ENCODE assay signal across 12 cellular contexts in genomic region chr4:85762204-85762884, GRCh38.
DNase-seq lines count a peak whose midpoint lies in the region; ATAC-seq and TF ChIP-seq lines count a peak whose summit lies in the region.
"Had no signal": no experiment of that assay in that cellular context is flagged by ENCODE, and none has a peak within 500 bp of the region (broad histone marks: within the 10 kb centered on the region; RNA-seq: fewer than 3 reads in every experiment).

No MANE protein-coding gene starts in this region.

- DNase-seq in NCI-H226 (peak; percentile 66), esophagus muscularis mucosa (ENCODE audit: extremely low spot score) (no peak), DMS53 treated with DMSO at 0.1 percent for 48 hours (lab: John Stamatoyannopoulos, UW; ENCODE audit: unreplicated experiment) (no peak)
- DNase-seq: central memory CD4-positive, alpha-beta T cell; NCI-H1694; stimulated activated CD4-positive, alpha-beta T cell treated with anti-CD3 and anti-CD28 coated beads, Interleukin-4, amount 100 ng/mL, for 4 hours; T-helper 17 cell had no signal

- no peak for TF ChIP-seq CTCF in 22Rv1 (IDR thresholded peaks at IDR 0.05)
- TF ChIP-seq CTCF in esophagus muscularis mucosa (IDR thresholded peaks at IDR 0.05) = no peak

- H3K27ac ChIP-seq in 22Rv1 = peak overlapping the region; percentile 9; the same call in 1 of the 2 replicates
- H3K27ac ChIP-seq in esophagus muscularis mucosa (replicated peaks in 1 of 4) = peak overlapping the region; percentile 62 to 73 (median 64)
- H3K27ac ChIP-seq in mucosa of rectum (ENCODE audit: low read depth in 2 of 2, low read length in 2 of 2) = peak overlapping the region; percentile 14 to 20

- 20% methylated on average over 6 of the region's 6 CpGs for WGBS in esophagus muscularis mucosa

- H3K9ac ChIP-seq in mucosa of rectum (ENCODE audit: low read depth in 1 of 2, low read length in 2 of 2) = no peak overlapping the region

- ATAC-seq in GM18520 (IDR thresholded peaks at IDR 0.05; ENCODE audit: unreplicated experiment) (no peak), HG03469 (IDR thresholded peaks at IDR 0.05; ENCODE audit: unreplicated experiment) (no peak), HG03108 (IDR thresholded peaks at IDR 0.05; ENCODE audit: unreplicated experiment) (no peak)
- ATAC-seq: T-helper 17 cell had no signal

- no peaks in the 10 kb centered on the region for H3K9me3 ChIP-seq in esophagus muscularis mucosa
- H3K9me3 ChIP-seq in mucosa of rectum (ENCODE audit: control insufficient read depth in 2 of 2, low read length in 2 of 2) = no peaks in the 10 kb centered on the region

- H3K4me1 ChIP-seq in esophagus muscularis mucosa (peaks cover 28 to 34% (median 31%) of the 10 kb centered on the region in 4 donors), mucosa of rectum (ENCODE audit: control insufficient read depth in 2 of 2, insufficient read depth in 2 of 2, low read length in 2 of 2) (no peaks in the 10 kb centered on the region)

- H3K4me3 ChIP-seq in esophagus muscularis mucosa = peak overlapping the region in 3 of 4 donors; percentile 15 to 24 (median 21)
- peak overlapping the region in 1 of 2 donors; percentile 10 for H3K4me3 ChIP-seq in mucosa of rectum (ENCODE audit: low read length in 2 of 2)

- no peak for TF ChIP-seq EP300 in esophagus muscularis mucosa (IDR thresholded peaks at IDR 0.05)

- no peaks in the 10 kb centered on the region for H3K27me3 ChIP-seq in esophagus muscularis mucosa
- no peaks in the 10 kb centered on the region for H3K27me3 ChIP-seq in mucosa of rectum (ENCODE audit: control insufficient read depth in 2 of 2, insufficient read depth in 2 of 2, low read length in 2 of 2)

- intact Hi-C loops in esophagus muscularis mucosa (cut with DNase I) = loop anchor here (5.0 kb wide), 1 partner anchor 35 kb away; no protein-coding TSS in a partner anchor

- H3K36me3 ChIP-seq in esophagus muscularis mucosa (no peaks in the 10 kb centered on the region), mucosa of rectum (ENCODE audit: control insufficient read depth in 2 of 2, insufficient read depth in 2 of 2, low read length in 2 of 2) (no peaks in the 10 kb centered on the region)

- no peak for TF ChIP-seq POLR2A in esophagus muscularis mucosa (IDR thresholded peaks at IDR 0.05; ENCODE audit: low read depth)

Comparison
In these comparisons a context has a peak if more than half of its experiments do, and no peak if none do; other contexts are left out.
1. H3K27ac ChIP-seq: peak in every context shown above with its lines; median percentile 64 in esophagus muscularis mucosa; 17 in mucosa of rectum; 9 in 22Rv1.